ENCODE assay signal across 19 cellular contexts in genomic region chr1:27163093-27163492, GRCh38. TPM values are rescaled to one million over a fixed set of nuclear protein-coding genes. Genes with fewer than 3 reads are reported as not detected.
DNase-seq lines count a peak whose midpoint lies in the region; ATAC-seq, FAIRE-seq and TF ChIP-seq lines count a peak whose summit lies in the region.
"Had no signal": no experiment of that assay in that cellular context is flagged by ENCODE, and none has a peak within 500 bp of the region (broad histone marks: within the 10 kb centered on the region; RNA-seq: fewer than 3 reads in every experiment).

No MANE protein-coding gene starts in this region.

- TF ChIP-seq CTCF in A549 (IDR thresholded peaks at IDR 0.05), result no peak

- peak; percentile 94 to 97 for ATAC-seq in A549
- ATAC-seq in stimulated activated naive B cell treated with anti-CD40 and anti-IgM and Interleukin-4, amounts not matched to agents 10 μg/mL and 1 μg/mL and 100 μg/mL, for 72 hours (replicated peaks), result no peak
- ATAC-seq: GM12878, K562, Right ventricle myocardium inferior had no signal

- no peaks in the 10 kb centered on the region for H3K27me3 Mint-ChIP-seq in stimulated activated naive B cell treated with anti-CD40 and anti-IgM and Interleukin-4, amounts not matched to agents 10 μg/mL and 1 μg/mL and 100 μg/mL, for 72 hours

- H3K9me3 ChIP-seq in A549, result no peaks in the 10 kb centered on the region
- H3K9me3 ChIP-seq: HAP-1, SK-N-SH had no signal

- TF ChIP-seq RAD21 in A549 (conservative IDR thresholded peaks at IDR 0.05 in 1 of 2, IDR thresholded peaks at IDR 0.05 in 1 of 2), result no peak

- H3K36me3 Mint-ChIP-seq in stimulated activated naive B cell treated with anti-CD40 and anti-IgM and Interleukin-4, amounts not matched to agents 10 μg/mL and 1 μg/mL and 100 μg/mL, for 72 hours, result peaks cover 0 to 2% of the 10 kb centered on the region in 2 donors

- H3K4me1 Mint-ChIP-seq in stimulated activated naive B cell treated with anti-CD40 and anti-IgM and Interleukin-4, amounts not matched to agents 10 μg/mL and 1 μg/mL and 100 μg/mL, for 72 hours, result peaks cover 10 to 14% of the 10 kb centered on the region in 2 donors

- no peak overlapping the region for H3K4me3 ChIP-seq in A549
- H3K4me3 ChIP-seq: GM12878, GM23248, HAP-1, K562 had no signal

- DNase-seq in A549 (ENCODE audit: low read depth in 1 of 2, low spot score in 1 of 2) (peak; percentile 46 to 90), NCI-H146 (lab: John Stamatoyannopoulos, UW) (peak; percentile 66), SHP77 treated with DMSO at 0.1 percent for 48 hours (lab: John Stamatoyannopoulos, UW) (peak; percentile 10), NK-92 (lab: John Stamatoyannopoulos, UW; ENCODE audit: unreplicated experiment) (no peak), SK-N-DZ (ENCODE audit: low spot score) (no peak)
- no peak for DNase-seq in stimulated activated naive B cell treated with anti-CD40 and anti-IgM and Interleukin-4, amounts not matched to agents 10 μg/mL and 1 μg/mL and 100 μg/mL, for 72 hours
- no peak for DNase-seq in activated CD4-positive, alpha-beta T cell treated with anti-CD3 and anti-CD28 coated beads for 4 hours
- DNase-seq: DMS 273 treated with DMSO at 0.1 percent for 48 hours, EL, GM23248, NCI-H1092 treated with DMSO at 0.1 percent for 48 hours, NCI-H1694, NCI-H82, SK-N-SH had no signal

- peaks cover 0 to 2% of the 10 kb centered on the region in 2 donors for H3K9me3 Mint-ChIP-seq in stimulated activated naive B cell treated with anti-CD40 and anti-IgM and Interleukin-4, amounts not matched to agents 10 μg/mL and 1 μg/mL and 100 μg/mL, for 72 hours

- H3K4me3 Mint-ChIP-seq in stimulated activated naive B cell treated with anti-CD40 and anti-IgM and Interleukin-4, amounts not matched to agents 10 μg/mL and 1 μg/mL and 100 μg/mL, for 72 hours, result no peak overlapping the region

- FAIRE-seq in A549 (lab: Jason Lieb, UNC), result no peak
- FAIRE-seq: GM12878, K562 had no signal

- peak overlapping the region; percentile 6 for H3K27ac Mint-ChIP-seq in stimulated activated naive B cell treated with anti-CD40 and anti-IgM and Interleukin-4, amounts not matched to agents 10 μg/mL and 1 μg/mL and 100 μg/mL, for 72 hours

- CTCF ChIA-PET in A549 (lab: Yijun Ruan, JAX), result interaction anchor here (1.0 to 1.1 kb wide), 2 partner anchors 51 to 133 kb away, joined by 3 to 4 read pairs; no protein-coding TSS in a partner anchor

- peaks cover 18% of the 10 kb centered on the region for H3K4me1 ChIP-seq in A549
- H3K4me1 ChIP-seq: HAP-1 had no signal

- H3K27ac ChIP-seq in A549, result peak overlapping the region; percentile 43 to 68; a peak in 5 of 6 replicates
- H3K27ac ChIP-seq: C4-2B, GM23248 had no signal

- TF ChIP-seq EP300 in A549 (IDR thresholded peaks at IDR 0.05), result no peak

- TF ChIP-seq POLR2A in A549 (IDR thresholded peaks at IDR 0.05; ENCODE audit: low read length), result no peak

- POLR2A ChIA-PET in A549 (lab: Yijun Ruan, JAX), result interaction anchor here (0.6 to 3.0 kb wide), 2 partner anchors 9 to 51 kb away, joined by 4 to 14 read pairs; partner anchors contain the start of gene SLC9A1

- WGBS in A549 (ENCODE audit: missing lambda C conversion rate), result 11% methylated on average over 6 of the region's 6 CpGs

- peak overlapping the region; percentile 32; the same call in 2 of the 3 replicates for H3K4me2 ChIP-seq in A549
- H3K4me2 ChIP-seq: SK-N-SH had no signal

TF ChIP-seq in A549, 52 proteins besides CTCF, POLR2A, EP300 and RAD21:
- TF ChIP-seq FOSL2 (IDR thresholded peaks at IDR 0.05) (0 out of 2 replicates have a peak, but pooled peaks have one; percentile 17), FOSL2 (CRISPR knock-in tag; IDR thresholded peaks at IDR 0.05) (peak; percentile 81), HES2 (IDR thresholded peaks at IDR 0.05) (no peak), JUNB (IDR thresholded peaks at IDR 0.05) (peak; percentile 40; the same call in 1 of the 2 replicates), GATA3 (IDR thresholded peaks at IDR 0.05; ENCODE audit: borderline replicate concordance) (peak; percentile 61; the same call in 1 of the 2 replicates), HOXB5 (CRISPR knock-in tag; IDR thresholded peaks at IDR 0.05) (peak; percentile 77; the same call in 1 of the 2 replicates), ESRRA (IDR thresholded peaks at IDR 0.05; ENCODE audit: borderline replicate concordance, low read length) (no peak), MAX (IDR thresholded peaks at IDR 0.05) (peak; percentile 58), MAFK (IDR thresholded peaks at IDR 0.05; ENCODE audit: partially characterized antibody) (peak; percentile 53)

RNA-seq across cellular contexts. Expression of gene SLC9A1, which starts 8.2 kb away (rescaled TPM):
- polyA plus RNA-seq in A549 (2011; rRNA removed) (8.0 and 11.1 TPM in 2 replicates), A549 (2017; fragmentation: RNase III; extraction: RNeasy Plus Mini Kit Qiagen cat#74134 plus additional on column Dnase treatment) (7.3 to 7.5 TPM (median 7.4 TPM) in 3 replicates)
- polyA plus RNA-seq in A549 (2012; cell fraction: cytosol; rRNA removed), result 5.4 and 7.5 TPM in 2 replicates
- polyA plus RNA-seq in A549 (2012; cell fraction: nucleus; rRNA removed), result 15.2 and 16.5 TPM in 2 replicates
- polyA minus RNA-seq in A549 (2011; rRNA and poly(A)+ RNA removed), result 7.4 and 15.8 TPM in 2 replicates
- 3.7 and 5.6 TPM in 2 replicates for polyA plus RNA-seq in SK-N-DZ (2014; cell fraction: cytosol; rRNA removed)
- 2.2 and 5.6 TPM in 2 replicates for polyA plus RNA-seq in SK-N-DZ (2014; cell fraction: nucleus; rRNA removed)

Comparison
In these comparisons a context has a peak if more than half of its experiments do, and no peak if none do; other contexts are left out.
1. ATAC-seq: peak in A549 (2 of 2); none in stimulated activated naive B cell treated with anti-CD40 and anti-IgM and Interleukin-4, amounts not matched to agents 10 μg/mL and 1 μg/mL and 100 μg/mL, for 72 hours (0 of 2).
2. DNase-seq: peak in A549 (2 of 2), NCI-H146 (single experiment) and SHP77 treated with DMSO at 0.1 percent for 48 hours (single experiment); none in stimulated activated naive B cell treated with anti-CD40 and anti-IgM and Interleukin-4, amounts not matched to agents 10 μg/mL and 1 μg/mL and 100 μg/mL, for 72 hours (single experiment), activated CD4-positive, alpha-beta T cell treated with anti-CD3 and anti-CD28 coated beads for 4 hours (0 of 2), NK-92 (single experiment) and SK-N-DZ (single experiment).